1 cellular context compared by ENCODE assay signal in the genomic region with DNA sequence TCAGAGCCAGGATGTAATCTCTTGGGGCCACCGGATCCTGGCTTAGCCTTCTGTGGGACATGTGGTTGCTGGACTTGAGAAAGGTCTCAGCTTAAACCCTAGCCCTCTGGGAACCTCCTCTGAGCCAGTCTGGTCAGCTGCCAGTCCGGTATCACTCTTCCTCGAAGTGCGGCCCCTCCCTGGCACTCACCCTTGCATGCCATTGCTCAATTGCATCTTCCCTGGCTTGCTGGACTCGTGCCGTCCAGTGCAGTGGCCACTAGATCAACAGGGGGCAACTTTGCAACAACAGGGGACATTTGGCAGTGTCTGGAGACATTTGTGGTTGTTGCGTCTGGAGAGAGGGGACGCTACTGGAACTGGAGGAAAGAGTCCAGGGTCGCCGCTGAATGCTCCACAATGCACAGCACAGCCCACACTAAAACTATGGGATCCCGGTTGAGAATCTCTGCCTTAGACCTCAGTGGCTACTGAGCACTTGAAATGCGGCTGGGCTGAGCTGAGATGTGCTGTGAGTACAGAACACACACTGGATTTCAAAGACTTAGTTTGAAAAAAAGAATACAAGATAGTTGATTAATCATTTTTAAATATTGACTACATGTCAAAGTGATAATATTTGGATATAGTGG.
TF ChIP-seq lines count a peak whose summit lies in the region.

No MANE protein-coding gene starts in this region.

TF ChIP-seq in SK-N-SH, 30 proteins besides CTCF, POLR2A, EP300 and RAD21 (continued from another document):
- TF ChIP-seq TEAD4 (IDR thresholded peaks at IDR 0.05; ENCODE audit: borderline replicate concordance, insufficient read depth) (no peak), YY1 (IDR thresholded peaks at IDR 0.05; ENCODE audit: low read depth) (no peak), USF2 (IDR thresholded peaks at IDR 0.05; ENCODE audit: borderline replicate concordance, low read depth, low read length) (no peak), FOSL2 (IDR thresholded peaks at IDR 0.05; ENCODE audit: borderline replicate concordance, low read depth) (no peak), JUND (IDR thresholded peaks at IDR 0.05) (no peak), RFX5 (IDR thresholded peaks at IDR 0.05; ENCODE audit: low read length) (no peak), SMC3 (IDR thresholded peaks at IDR 0.05; ENCODE audit: low read depth, low read length) (no peak), CHD2 (IDR thresholded peaks at IDR 0.05; ENCODE audit: low read length, partially characterized antibody) (no peak)
- TF ChIP-seq, protein P1, sequence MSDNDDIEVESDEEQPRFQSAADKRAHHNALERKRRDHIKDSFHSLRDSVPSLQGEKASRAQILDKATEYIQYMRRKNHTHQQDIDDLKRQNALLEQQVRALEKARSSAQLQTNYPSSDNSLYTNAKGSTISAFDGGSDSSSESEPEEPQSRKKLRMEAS (IDR thresholded peaks at IDR 0.05; ENCODE audit: low read depth): no peak
